ENCODE assay signal across 8 cellular contexts in genomic region chr5:123371575-123372179, GRCh38. TPM values are rescaled to one million over a fixed set of nuclear protein-coding genes. Genes with fewer than 3 reads are reported as not detected.
DNase-seq lines count a peak whose midpoint lies in the region; ATAC-seq and TF ChIP-seq lines count a peak whose summit lies in the region.

No MANE protein-coding gene starts in this region.

- H3K36me3 ChIP-seq in Caco-2 (ENCODE audit: control insufficient read depth, insufficient read depth, low read length) (peaks cover 2% of the 10 kb centered on the region; the same call in 1 of the 2 replicates), psoas muscle (ENCODE audit: insufficient read depth in 1 of 2, low read depth in 1 of 2) (peaks cover 1 to 65% of the 10 kb centered on the region in 2 donors)

- DNase-seq in Caco-2 (peak; percentile 49 to 69), HEK293T (ENCODE audit: extremely low spot score) (peak; percentile 55), foreskin keratinocyte (peak in 1 of 2 donors; percentile 6), psoas muscle (peak; percentile 51 to 65), middle frontal gyrus (ENCODE audit: extremely low spot score, low spot score) (no peak)
- peak; percentile 1 to 33 for DNase-seq in activated CD4-positive, alpha-beta T cell treated with anti-CD3 and anti-CD28 coated beads for 4 hours
- no peak for DNase-seq in stimulated activated naive CD4-positive, alpha-beta T cell treated with Interleukin-2 at 50 U/mL for 16 hours (lab: John Stamatoyannopoulos, UW)

- H3K4me3 ChIP-seq in Caco-2 (ENCODE audit: low read depth, low read length) = no peak overlapping the region
- H3K4me3 ChIP-seq in psoas muscle = no peak overlapping the region

- H3K9me3 Mint-ChIP-seq in Caco-2 (ENCODE audit: unreplicated experiment) = no peaks in the 10 kb centered on the region

- POLR2A ChIA-PET in Caco-2 (lab: Charles Lee) = no interaction called here
- POLR2A ChIA-PET in HEK293T (lab: Yijun Ruan, JAX) = no interaction called here

- CTCF ChIA-PET in Caco-2 (lab: Charles Lee) (no interaction called here), HEK293T (lab: Yijun Ruan, JAX) (interaction anchor here (0.7 to 1.0 kb wide), 2 partner anchors 10 to 259 kb away, joined by 3 to 4 read pairs; no protein-coding TSS in a partner anchor)

- H3K9me3 ChIP-seq in Caco-2 = no peaks in the 10 kb centered on the region
- H3K9me3 ChIP-seq in psoas muscle = no peaks in the 10 kb centered on the region

- peak; percentile 67 for ATAC-seq in foreskin keratinocyte
- no peak for ATAC-seq in psoas muscle
- no peak for ATAC-seq in HG03175 (IDR thresholded peaks at IDR 0.05; ENCODE audit: unreplicated experiment)

- H3K4me3 Mint-ChIP-seq in Caco-2 (ENCODE audit: unreplicated experiment) = no peak overlapping the region

- intact Hi-C loops in Caco-2 (cut with micrococcal nuclease; ENCODE audit: unreplicated experiment) (loop anchor here (1.0 kb wide), 1 partner anchor 871 kb away; no protein-coding TSS in a partner anchor), psoas muscle (cut with DNase I) (loop anchor here (5.0 to 10.0 kb wide), 2 partner anchors 867 to 869 kb away; no protein-coding TSS in a partner anchor)

- H3K27me3 ChIP-seq in Caco-2 (replicated peaks; ENCODE audit: control insufficient read depth, insufficient read depth, low read length) = no peaks in the 10 kb centered on the region
- no peaks in the 10 kb centered on the region for H3K27me3 ChIP-seq in foreskin keratinocyte
- no peaks in the 10 kb centered on the region for H3K27me3 ChIP-seq in psoas muscle (ENCODE audit: insufficient read depth in 3 of 3, low read length in 2 of 3)

- H3K4me1 ChIP-seq in Caco-2 (peaks cover 20% of the 10 kb centered on the region), foreskin keratinocyte (no peaks in the 10 kb centered on the region), psoas muscle (no peaks in the 10 kb centered on the region)

- 88 to 92% (median 92%) methylated on average over 4 of the region's 4 CpGs for WGBS in psoas muscle, 3 donors

- H3K27me3 Mint-ChIP-seq in Caco-2 (ENCODE audit: insufficient read depth, unreplicated experiment) = no peaks in the 10 kb centered on the region

- no peak overlapping the region for H3K27ac Mint-ChIP-seq in Caco-2 (ENCODE audit: unreplicated experiment)

- no TSS peak for BruUV-seq in Caco-2 (replicated peaks; lab: Mats Ljungman, UMichigan)

- peaks cover 49% of the 10 kb centered on the region for H3K36me3 Mint-ChIP-seq in Caco-2 (ENCODE audit: insufficient read depth, unreplicated experiment)

- TF ChIP-seq CTCF in Caco-2 (IDR thresholded peaks at IDR 0.05; ENCODE audit: insufficient read depth in 1 of 2, low read depth in 1 of 2, low read length in 1 of 2, severe bottlenecking in 1 of 2, unreplicated experiment in 1 of 2) (peak; percentile 36 to 49), foreskin keratinocyte (conservative IDR thresholded peaks at IDR 0.05) (peak; percentile 66), psoas muscle (IDR thresholded peaks at IDR 0.05) (peak; percentile 39)

- no peak overlapping the region for H3K27ac ChIP-seq in foreskin keratinocyte
- H3K27ac ChIP-seq in psoas muscle = no peak overlapping the region

- peaks cover 16% of the 10 kb centered on the region for H3K4me1 Mint-ChIP-seq in Caco-2 (ENCODE audit: low read depth, unreplicated experiment)

TF ChIP-seq in HEK293T, 16 proteins besides CTCF, POLR2A, EP300 and RAD21:
- TF ChIP-seq SUZ12 (IDR thresholded peaks at IDR 0.05) = no peak
TF ChIP-seq in HEK293T: peak in this region for 0.

RNA-seq across cellular contexts. Expression of gene CEP120, which starts 51.5 kb away (rescaled TPM):
- 24.4 and 25.8 TPM in 2 replicates for total RNA-seq in Caco-2 (2022)
- total RNA-seq in foreskin keratinocyte = 14.6 and 15.3 TPM in 2 replicates
- 2.6 and 3.0 TPM in 2 replicates for polyA plus RNA-seq in foreskin keratinocyte
- total RNA-seq in psoas muscle = 10 to 100 TPM in 1 of 4 donors, 1 to 10 TPM in 3; 3.9 to 15.0 (median 6.3) TPM
- polyA plus RNA-seq in psoas muscle = 1 to 10 TPM; 2.5 to 9.4 (median 3.5) TPM

Comparison
In these comparisons a context has a peak if more than half of its experiments do, and no peak if none do; other contexts are left out.
1. DNase-seq: peak in Caco-2 (2 of 2), HEK293T (single experiment), activated CD4-positive, alpha-beta T cell treated with anti-CD3 and anti-CD28 coated beads for 4 hours (2 of 2) and psoas muscle (2 of 2); none in stimulated activated naive CD4-positive, alpha-beta T cell treated with Interleukin-2 at 50 U/mL for 16 hours (single experiment) and middle frontal gyrus (single experiment).
2. Peak in every context shown above with its lines, with median percentiles within 50 percentile points of each other: CTCF ChIP-seq.